ENCODE assay signal across 31 cellular contexts in the genomic region with DNA sequence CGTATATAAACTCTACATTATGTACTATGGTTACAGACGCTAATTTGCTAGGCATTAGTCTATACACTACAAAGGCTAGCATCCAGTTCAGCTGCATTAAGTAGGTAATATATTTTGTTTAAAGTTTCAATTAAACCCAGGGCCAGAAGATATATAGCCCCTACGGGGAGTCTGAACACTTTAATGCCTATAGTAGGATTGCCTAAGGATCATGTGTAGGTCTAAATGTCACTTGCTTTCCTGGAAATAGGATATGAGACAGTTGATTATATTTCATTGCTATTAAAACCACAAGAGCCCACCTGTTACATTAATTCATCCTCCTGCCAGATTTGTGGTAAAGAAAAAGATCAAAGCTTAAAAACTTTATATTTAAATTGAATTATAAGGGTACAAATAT.
"Had no signal": no experiment of that assay in that cellular context is flagged by ENCODE, and none has a peak within 500 bp of the region (broad histone marks: within the 10 kb centered on the region; RNA-seq: fewer than 3 reads in every experiment).

No MANE protein-coding gene starts in this region.

- H3K27ac Mint-ChIP-seq: effector memory CD8-positive, alpha-beta T cell; immature natural killer cell; mesothelial cell of epicardium; naive B cell; natural killer cell treated with Interleukin-12 subunit alpha and Interleukin-12 subunit beta and Interleukin-15 and Interleukin-18, amount 100 ng/mL, for 72 hours; stimulated activated naive CD8-positive, alpha-beta T cell treated with anti-CD3 and anti-CD28 coated beads, Interleukin-15, amount 100 ng/mL, for 72 hours had no signal

- H3K27me3 Mint-ChIP-seq: effector memory CD8-positive, alpha-beta T cell; naive B cell; natural killer cell treated with Interleukin-12 subunit alpha and Interleukin-12 subunit beta and Interleukin-15 and Interleukin-18, amount 100 ng/mL, for 72 hours; stimulated activated naive CD8-positive, alpha-beta T cell treated with anti-CD3 and anti-CD28 coated beads, Interleukin-15, amount 100 ng/mL, for 72 hours had no signal

- H3K36me3 ChIP-seq: neutrophil, pancreas, right lobe of liver, suprapubic skin, transverse colon, upper lobe of right lung had no signal

- H3K27ac ChIP-seq: esophagus squamous epithelium, neutrophil, pancreas, right lobe of liver, suprapubic skin, transverse colon, upper lobe of right lung, uterus had no signal

- H3K27me3 ChIP-seq: esophagus squamous epithelium, neutrophil, pancreas, right lobe of liver, suprapubic skin, transverse colon, upper lobe of right lung, uterus had no signal

- H3K4me1 Mint-ChIP-seq: immature natural killer cell; naive B cell; stimulated activated naive CD8-positive, alpha-beta T cell treated with anti-CD3 and anti-CD28 coated beads, Interleukin-15, amount 100 ng/mL, for 72 hours had no signal

- H3K9me3 Mint-ChIP-seq: effector memory CD8-positive, alpha-beta T cell; neural crest cell; stimulated activated naive CD8-positive, alpha-beta T cell treated with anti-CD3 and anti-CD28 coated beads, Interleukin-15, amount 100 ng/mL, for 72 hours had no signal

- H3K4me3 Mint-ChIP-seq: effector memory CD8-positive, alpha-beta T cell; immature natural killer cell; mesothelial cell of epicardium; naive B cell; natural killer cell treated with Interleukin-12 subunit alpha and Interleukin-12 subunit beta and Interleukin-15 and Interleukin-18, amount 100 ng/mL, for 72 hours; neural crest cell; stimulated activated naive CD8-positive, alpha-beta T cell treated with anti-CD3 and anti-CD28 coated beads, Interleukin-15, amount 100 ng/mL, for 72 hours had no signal

- H3K36me3 Mint-ChIP-seq: immature natural killer cell; naive B cell; natural killer cell treated with Interleukin-12 subunit alpha and Interleukin-12 subunit beta and Interleukin-15 and Interleukin-18, amount 100 ng/mL, for 72 hours had no signal

- ATAC-seq: effector memory CD8-positive, alpha-beta T cell; left lobe of liver; mucosa of descending colon; natural killer cell treated with Interleukin-12 subunit alpha and Interleukin-12 subunit beta and Interleukin-15 and Interleukin-18, amount 100 ng/mL, for 72 hours; pancreas; right lobe of liver; stimulated activated naive CD8-positive, alpha-beta T cell treated with anti-CD3 and anti-CD28 coated beads, Interleukin-15, amount 100 ng/mL, for 72 hours; upper lobe of right lung had no signal

- DNase-seq: cortex of kidney; effector memory CD8-positive, alpha-beta T cell; erythroblast; esophagus squamous epithelium; foreskin melanocyte; hypothalamus; immature natural killer cell; islet precursor cell; kidney glomerular epithelial cell; mesenchymal stem cell; mucosa of descending colon; naive B cell; pancreas; retina; right lobe of liver; small intestine; stimulated activated CD4-positive, alpha-beta T cell treated with anti-CD3 and anti-CD28 coated beads, Interleukin-12 subunit alpha, Interleukin-12 subunit beta, amount 100 ng/mL, for 4 hours; stimulated activated CD4-positive, alpha-beta T cell treated with anti-CD3 and anti-CD28 coated beads, Interleukin-1b, Interleukin-23, amount 100 ng/mL, for 48 hours; stimulated activated CD4-positive, alpha-beta T cell treated with anti-CD3 and anti-CD28 coated beads, Interleukin-4, amount 100 ng/mL, for 1 hour; stimulated activated CD8-positive, alpha-beta memory T cell treated with anti-CD3 and anti-CD28 coated beads, Interleukin-4, amount 100 ng/mL, for 48 hours; stimulated activated naive CD4-positive, alpha-beta T cell; stimulated activated naive CD8-positive, alpha-beta T cell treated with anti-CD3 and anti-CD28 coated beads, Interleukin-15, amount 100 ng/mL, for 72 hours; transverse colon; upper lobe of right lung; uterus had no signal

- H3K9me3 ChIP-seq: esophagus squamous epithelium, mucosa of descending colon, neutrophil, pancreas, right lobe of liver, suprapubic skin, transverse colon, upper lobe of right lung, uterus had no signal

- H3K4me3 ChIP-seq: esophagus squamous epithelium, mucosa of descending colon, pancreas, right lobe of liver, suprapubic skin, transverse colon, upper lobe of right lung, uterus had no signal

- H3K4me1 ChIP-seq: esophagus squamous epithelium, pancreas, right lobe of liver, suprapubic skin, transverse colon, upper lobe of right lung, uterus had no signal
